ENCODE assay signal across 12 cellular contexts in the genomic region with DNA sequence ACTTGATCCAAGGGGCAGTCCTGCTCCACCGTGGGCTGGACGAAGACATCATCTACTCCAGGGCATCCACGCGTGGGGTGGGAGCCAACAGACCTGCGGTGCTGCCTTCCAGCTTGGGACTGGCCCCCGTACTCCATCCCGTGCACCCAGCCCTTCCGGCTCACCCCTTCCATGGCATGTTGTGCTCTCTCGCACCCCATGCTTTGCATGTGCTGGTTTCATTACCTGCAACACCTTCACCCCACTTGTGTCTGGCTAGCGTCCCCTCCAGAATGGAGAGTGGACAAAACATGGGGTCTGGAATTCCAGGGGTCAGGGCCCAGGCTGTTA. TPM values are rescaled to one million over a fixed set of nuclear protein-coding genes. Genes with fewer than 3 reads are reported as not detected.
DNase-seq lines count a peak whose midpoint lies in the region; ATAC-seq and TF ChIP-seq lines count a peak whose summit lies in the region.
"Had no signal": no experiment of that assay in that cellular context is flagged by ENCODE, and none has a peak within 500 bp of the region (broad histone marks: within the 10 kb centered on the region; RNA-seq: fewer than 3 reads in every experiment).

No MANE protein-coding gene starts in this region.

- no peaks in the 10 kb centered on the region for H3K9me3 Mint-ChIP-seq in endothelial cell (ENCODE audit: unreplicated experiment)
- H3K9me3 Mint-ChIP-seq: CD4-positive, alpha-beta T cell had no signal

- no peak overlapping the region for H3K4me3 Mint-ChIP-seq in endothelial cell (ENCODE audit: unreplicated experiment)

- no peaks in the 10 kb centered on the region for H3K9me3 ChIP-seq in RWPE2 (ENCODE audit: severe bottlenecking)
- no peaks in the 10 kb centered on the region for H3K9me3 ChIP-seq in mucosa of descending colon
- H3K9me3 ChIP-seq: SJCRH30 had no signal

- ATAC-seq in GM21381 (IDR thresholded peaks at IDR 0.05; ENCODE audit: unreplicated experiment) (peak; percentile 18), RWPE2 (ENCODE audit: low read depth) (no peak), mucosa of descending colon (peak; percentile 12)

- no peaks in the 10 kb centered on the region; the same call in 1 of the 2 replicates for H3K36me3 ChIP-seq in GM06990 (ENCODE audit: control insufficient read depth, insufficient read depth, low read length)
- H3K36me3 ChIP-seq in RWPE2 (ENCODE audit: low read depth) = no peaks in the 10 kb centered on the region
- H3K36me3 ChIP-seq in mucosa of descending colon (ENCODE audit: low read depth) = no peaks in the 10 kb centered on the region
- H3K36me3 ChIP-seq: cardiac muscle cell, SJCRH30 had no signal

- intact Hi-C loops in mucosa of descending colon (cut with DNase I, micrococcal nuclease) = no loop called here

- DNase-seq in GM06990 (ENCODE audit: extremely low read depth, insufficient read length) (peak; percentile 82), RWPE2 (ENCODE audit: low spot score) (no peak), mucosa of descending colon (no peak), endothelial cell (ENCODE audit: low spot score) (no peak), Ammon's horn (ENCODE audit: low spot score) (no peak), HT-29 (ENCODE audit: low spot score) (no peak)
- DNase-seq in stimulated activated CD4-positive, alpha-beta T cell treated with anti-CD3 and anti-CD28 coated beads, Interleukin-4, amount 100 ng/mL, for 1 hour = no peak
- DNase-seq: SJCRH30 had no signal

- H3K27me3 ChIP-seq in GM06990 (replicated peaks; ENCODE audit: control insufficient read depth, insufficient read depth, low read length) = no peaks in the 10 kb centered on the region
- no peaks in the 10 kb centered on the region for H3K27me3 ChIP-seq in RWPE2 (ENCODE audit: insufficient read depth, poor library complexity, severe bottlenecking)
- H3K27me3 ChIP-seq: cardiac muscle cell, SJCRH30 had no signal

- peaks cover 10% of the 10 kb centered on the region for H3K27me3 Mint-ChIP-seq in endothelial cell (ENCODE audit: unreplicated experiment)
- H3K27me3 Mint-ChIP-seq: CD4-positive, alpha-beta T cell had no signal

- peaks cover 16% of the 10 kb centered on the region for H3K4me1 Mint-ChIP-seq in endothelial cell (ENCODE audit: unreplicated experiment)

- H3K4me1 ChIP-seq in RWPE2 (ENCODE audit: insufficient read depth, poor library complexity, severe bottlenecking) (peaks cover 37% of the 10 kb centered on the region), mucosa of descending colon (ENCODE audit: low read depth) (peaks cover 6% of the 10 kb centered on the region)

- H3K4me3 ChIP-seq in GM06990 (replicated peaks; ENCODE audit: low read depth, low read length) (peak overlapping the region; percentile 47), RWPE2 (ENCODE audit: severe bottlenecking) (no peak overlapping the region), mucosa of descending colon (no peak overlapping the region)
- H3K4me3 ChIP-seq: cardiac muscle cell, SJCRH30 had no signal

- TF ChIP-seq CTCF in GM06990 (IDR thresholded peaks at IDR 0.05; ENCODE audit: insufficient read depth, low read length, poor library complexity, severe bottlenecking) = no peak
- no peak for TF ChIP-seq CTCF in RWPE2 (IDR thresholded peaks at IDR 0.05; ENCODE audit: poor library complexity, severe bottlenecking)
- TF ChIP-seq CTCF in mucosa of descending colon (IDR thresholded peaks at IDR 0.05) = no peak
- TF ChIP-seq CTCF in endothelial cell (IDR thresholded peaks at IDR 0.05; ENCODE audit: unreplicated experiment) = no peak

- H3K27ac Mint-ChIP-seq in endothelial cell (ENCODE audit: unreplicated experiment) = no peak overlapping the region

- H3K27ac ChIP-seq in RWPE2 (ENCODE audit: poor library complexity, severe bottlenecking) = peak overlapping the region; percentile 95
- H3K27ac ChIP-seq: cardiac muscle cell, SJCRH30 had no signal

- no peaks in the 10 kb centered on the region for H3K36me3 Mint-ChIP-seq in endothelial cell (ENCODE audit: low read depth, unreplicated experiment)

RNA-seq across cellular contexts. Expression of gene SEMA7A, which starts 30.2 kb away (rescaled TPM):
- total RNA-seq in mucosa of descending colon (1 to 10 TPM; 1.6 to 3.7 (median 3.0) TPM), endothelial cell (ENCODE audit: unreplicated experiment) (41.4 TPM)
- 1.1 and 1.3 TPM in 2 replicates for total RNA-seq in HT-29 (2014; rRNA removed; shearing (Covaris generic))

RNA-seq across cellular contexts. Expression of gene CYP11A1, which starts 36.1 kb away (rescaled TPM):
- total RNA-seq in mucosa of descending colon (under 1 TPM; 0.52 to 0.82 (median 0.60) TPM), endothelial cell (ENCODE audit: unreplicated experiment) (0.82 TPM)
- total RNA-seq in HT-29 (2014; rRNA removed; shearing (Covaris generic)) = not detected in 2 replicates
- total RNA-seq: CD4-positive, alpha-beta T cell; H4; SJCRH30 had no signal

RNA-seq across cellular contexts. Expression of gene UBL7, which starts 57.4 kb away (rescaled TPM):
- total RNA-seq in mucosa of descending colon (10 to 100 TPM; 29.5 to 43.5 (median 37.6) TPM), endothelial cell (ENCODE audit: unreplicated experiment) (79.9 TPM)
- total RNA-seq in HT-29 (2014; rRNA removed; shearing (Covaris generic)) = 45.1 and 57.1 TPM in 2 replicates
